ENCODE assay signal across 20 cellular contexts in the genomic region with DNA sequence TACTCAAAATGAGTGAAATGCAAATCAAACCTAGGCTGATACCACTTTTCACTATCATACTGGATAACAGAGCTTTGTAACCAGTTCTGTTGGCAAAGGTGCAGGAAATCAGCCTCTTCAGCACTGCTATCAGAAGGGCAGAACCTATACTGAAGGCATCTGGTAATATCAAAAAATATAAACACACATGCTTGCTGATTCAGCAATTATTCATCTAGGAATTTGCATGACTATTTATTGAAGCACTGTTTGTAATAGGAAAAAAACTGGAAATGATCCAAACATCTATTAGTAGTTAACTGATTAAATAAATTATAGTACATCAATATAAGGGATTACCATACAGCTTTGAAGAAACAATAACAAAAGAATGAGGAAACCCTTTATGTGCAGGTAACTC. TPM values are rescaled to one million over a fixed set of nuclear protein-coding genes. Genes with fewer than 3 reads are reported as not detected.
DNase-seq lines count a peak whose midpoint lies in the region; ATAC-seq, FAIRE-seq and TF ChIP-seq lines count a peak whose summit lies in the region.
"Had no signal": no experiment of that assay in that cellular context is flagged by ENCODE, and none has a peak within 500 bp of the region (broad histone marks: within the 10 kb centered on the region; RNA-seq: fewer than 3 reads in every experiment).

No MANE protein-coding gene starts in this region.

- TF ChIP-seq POLR2A in H54 (IDR thresholded peaks at IDR 0.05; ENCODE audit: low read depth, low read length) (no peak), endothelial cell of umbilical vein (IDR thresholded peaks at IDR 0.05; ENCODE audit: low read depth, low read length) (no peak), gastrocnemius medialis (IDR thresholded peaks at IDR 0.05) (no peak), Peyer's patch (IDR thresholded peaks at IDR 0.05) (no peak)

- H4K20me1 ChIP-seq in PC-9 (ENCODE audit: insufficient read depth) (peaks cover 60% of the 10 kb centered on the region), endothelial cell of umbilical vein (replicated peaks; ENCODE audit: control insufficient read depth, extremely low read depth, insufficient read depth, low read length) (no peaks in the 10 kb centered on the region)

- CTCF ChIA-PET in PC-9 (lab: Charles Lee) (no interaction called here), endothelial cell of umbilical vein (lab: Charles Lee) (interaction anchor here (3.0 kb wide), 1 partner anchor 11 kb away, joined by 16 read pairs; no protein-coding TSS in a partner anchor)

- H3K9me1 ChIP-seq in endothelial cell of umbilical vein (replicated peaks; ENCODE audit: control insufficient read depth, extremely low read depth, insufficient read depth, low read length) = no peaks in the 10 kb centered on the region

- intact Hi-C loops in PC-9 (cut with micrococcal nuclease; ENCODE audit: unreplicated experiment) = no loop called here
- intact Hi-C loops in endothelial cell of umbilical vein (cut with micrococcal nuclease) = no loop called here
- intact Hi-C loops in gastrocnemius medialis (cut with DNase I; ENCODE audit: low total_unique reads) = no loop called here
- intact Hi-C loops in lower lobe of right lung (cut with DNase I) = no loop called here

- H3K36me3 ChIP-seq in PC-9 (ENCODE audit: low read depth) (peaks cover 88% of the 10 kb centered on the region), endothelial cell of umbilical vein (ENCODE audit: control insufficient read depth in 2 of 2, extremely low read depth in 1 of 2, insufficient read depth in 2 of 2, low read length in 2 of 2) (peaks cover 2 to 18% of the 10 kb centered on the region in 2 experiments), gastrocnemius medialis (no peaks in the 10 kb centered on the region), lower lobe of right lung (no peaks in the 10 kb centered on the region), Peyer's patch (no peaks in the 10 kb centered on the region)

- FAIRE-seq in H54 (lab: Jason Lieb, UNC) = peak; percentile 94
- FAIRE-seq in endothelial cell of umbilical vein (lab: Jason Lieb, UNC) = no peak
- FAIRE-seq: GM12891, GM19239 had no signal

- no peak overlapping the region for H2AFZ ChIP-seq in PC-9
- H2AFZ ChIP-seq in endothelial cell of umbilical vein (ENCODE audit: low read depth, low read length) = no peak overlapping the region
- H2AFZ ChIP-seq: GM23338 had no signal

- H3K4me3 ChIP-seq in PC-9 (no peak overlapping the region), endothelial cell of umbilical vein (replicated peaks in 1 of 3; ENCODE audit: insufficient read depth in 1 of 3, low read depth in 1 of 3, low read length in 3 of 3) (no peak overlapping the region), gastrocnemius medialis (no peak overlapping the region), lower lobe of right lung (no peak overlapping the region), Peyer's patch (no peak overlapping the region)
- H3K4me3 ChIP-seq: GM23338 had no signal

- BruUV-seq in PC-9 (replicated peaks; lab: Mats Ljungman, UMichigan) = no TSS peak
- BruUV-seq in endothelial cell of umbilical vein (replicated peaks; lab: Mats Ljungman, UMichigan) = no TSS peak

- peak overlapping the region; percentile 38 for H3K27ac ChIP-seq in PC-9
- peak overlapping the region; percentile 48 for H3K27ac ChIP-seq in endothelial cell of umbilical vein (ENCODE audit: insufficient read depth, low read depth, low read length)
- peak overlapping the region in 3 of 4 donors; percentile 14 to 67 (median 22) for H3K27ac ChIP-seq in gastrocnemius medialis
- no peak overlapping the region for H3K27ac ChIP-seq in lower lobe of right lung
- H3K27ac ChIP-seq in Peyer's patch = no peak overlapping the region

- peaks cover 97% of the 10 kb centered on the region for H3F3A ChIP-seq in PC-9 (ENCODE audit: insufficient read depth, low read depth)

- H3K9me2 ChIP-seq in PC-9 (ENCODE audit: insufficient read depth) = no peaks in the 10 kb centered on the region

- H3K9ac ChIP-seq in endothelial cell of umbilical vein (replicated peaks; ENCODE audit: extremely low read depth, insufficient read depth, low read length) = no peak overlapping the region

- in situ Hi-C loops in gastrocnemius medialis (cut with MboI; ENCODE audit: low sequenced_read_pairs in 4 of 4) = no loop called here

- peaks cover 99% of the 10 kb centered on the region for H3K79me2 ChIP-seq in PC-9 (ENCODE audit: low read depth)
- H3K79me2 ChIP-seq in endothelial cell of umbilical vein (ENCODE audit: control insufficient read depth, insufficient read depth, low read length) = peaks cover 98% of the 10 kb centered on the region

- TF ChIP-seq CTCF in PC-9 (conservative IDR thresholded peaks at IDR 0.05) = no peak
- no peak for TF ChIP-seq CTCF in endothelial cell of umbilical vein (IDR thresholded peaks at IDR 0.05; ENCODE audit: extremely low read depth in 1 of 2, insufficient read depth in 1 of 2, low read depth in 1 of 2, low read length in 2 of 2)
- TF ChIP-seq CTCF in gastrocnemius medialis (IDR thresholded peaks at IDR 0.05 in 4 of 5, conservative IDR thresholded peaks at IDR 0.05 in 1 of 5) = no peak
- TF ChIP-seq CTCF in lower lobe of right lung (IDR thresholded peaks at IDR 0.05) = no peak
- no peak for TF ChIP-seq CTCF in Peyer's patch (IDR thresholded peaks at IDR 0.05)

- H3K4me1 ChIP-seq in PC-9 (replicated peaks; ENCODE audit: insufficient read depth) = peaks cover 33% of the 10 kb centered on the region; the same call in 1 of the 2 replicates
- peaks cover 50% of the 10 kb centered on the region for H3K4me1 ChIP-seq in endothelial cell of umbilical vein (ENCODE audit: control insufficient read depth, extremely low read depth, insufficient read depth, low read length)
- peaks cover 5 to 22% of the 10 kb centered on the region in 2 donors for H3K4me1 ChIP-seq in gastrocnemius medialis
- H3K4me1 ChIP-seq in lower lobe of right lung = peaks cover 26% of the 10 kb centered on the region
- no peaks in the 10 kb centered on the region for H3K4me1 ChIP-seq in Peyer's patch

- H3K9me3 ChIP-seq in PC-9 (ENCODE audit: insufficient read depth, low read depth) (no peaks in the 10 kb centered on the region; the same call in 1 of the 2 replicates), endothelial cell of umbilical vein (replicated peaks; ENCODE audit: control insufficient read depth, insufficient read depth, low read length) (no peaks in the 10 kb centered on the region), gastrocnemius medialis (no peaks in the 10 kb centered on the region), lower lobe of right lung (no peaks in the 10 kb centered on the region), Peyer's patch (no peaks in the 10 kb centered on the region)

- ATAC-seq in gastrocnemius medialis (no peak), lower lobe of right lung (no peak)
- ATAC-seq: GM23338, Right ventricle myocardium inferior had no signal

- POLR2A ChIA-PET in PC-9 (lab: Charles Lee; ENCODE audit: unreplicated experiment) (interaction anchor here (0.7 to 0.9 kb wide), 2 partner anchors 22 to 621 kb away, joined by 3 read pairs; partner anchors contain the start of gene ARHGAP29), endothelial cell of umbilical vein (lab: Charles Lee) (no interaction called here)

- H3K4me2 ChIP-seq in PC-9 (no peak overlapping the region), endothelial cell of umbilical vein (ENCODE audit: insufficient read depth, low read length) (peak overlapping the region; percentile 10)
- H3K4me2 ChIP-seq: GM23338 had no signal

- dilution Hi-C loops in endothelial cell of umbilical vein (cut with MboI; ENCODE audit: extremely low pct_ligation_motif_present, low sequenced_read_pairs) = no loop called here

- DNase-seq in H54 (ENCODE audit: insufficient read length, low spot score) (no peak), PC-9 (no peak), endothelial cell of umbilical vein (ENCODE audit: low read depth, low spot score) (peak; percentile 45), gastrocnemius medialis (no peak), NCI-H1105 treated with DMSO at 0.1 percent for 48 hours (lab: John Stamatoyannopoulos, UW) (no peak), lower lobe of right lung (no peak), Peyer's patch (no peak)
- DNase-seq: ACHN; CD8-positive, alpha-beta memory T cell; DMS53; EL; KG1; NCI-H1417 treated with DMSO at 0.1 percent for 48 hours; NCI-H1930; NCI-H345; NCI-H526 had no signal

- H3K27me3 ChIP-seq in PC-9 (ENCODE audit: insufficient read depth, low read depth) (no peaks in the 10 kb centered on the region), endothelial cell of umbilical vein (ENCODE audit: control insufficient read depth in 2 of 2, insufficient read depth in 2 of 2, low read length in 2 of 2) (no peaks in the 10 kb centered on the region), gastrocnemius medialis (no peaks in the 10 kb centered on the region), lower lobe of right lung (ENCODE audit: low read depth) (no peaks in the 10 kb centered on the region), Peyer's patch (no peaks in the 10 kb centered on the region)

TF ChIP-seq in endothelial cell of umbilical vein, 7 proteins besides CTCF, POLR2A, EP300 and RAD21 (continues in another document):
- TF ChIP-seq JUN (IDR thresholded peaks at IDR 0.05; ENCODE audit: borderline replicate concordance, insufficient read depth, insufficient read length, low read depth) (no peak), POLR2AphosphoS5 (IDR thresholded peaks at IDR 0.05; ENCODE audit: insufficient read depth, low read depth, low read length) (no peak), GATA2 (IDR thresholded peaks at IDR 0.05; ENCODE audit: insufficient read depth, insufficient read length, low read depth, low read length) (no peak), EZH2 (IDR thresholded peaks at IDR 0.05; ENCODE audit: borderline replicate concordance, low read depth, low read length, severe bottlenecking) (no peak), MYC (IDR thresholded peaks at IDR 0.05; ENCODE audit: low read depth, low read length) (no peak)
- TF ChIP-seq, protein P1, sequence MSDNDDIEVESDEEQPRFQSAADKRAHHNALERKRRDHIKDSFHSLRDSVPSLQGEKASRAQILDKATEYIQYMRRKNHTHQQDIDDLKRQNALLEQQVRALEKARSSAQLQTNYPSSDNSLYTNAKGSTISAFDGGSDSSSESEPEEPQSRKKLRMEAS (IDR thresholded peaks at IDR 0.05; ENCODE audit: insufficient read depth, insufficient read length) = no peak

RNA-seq across cellular contexts. Expression of gene ARHGAP29, which starts 21.4 kb away (rescaled TPM):
- 123 and 137 TPM in 2 replicates for total RNA-seq in PC-9 (2021)
- total RNA-seq in endothelial cell of umbilical vein = 199 and 215 TPM in 2 replicates
- 47.2 and 56.3 TPM in 2 replicates for polyA plus RNA-seq in endothelial cell of umbilical vein
- polyA plus RNA-seq in endothelial cell of umbilical vein (2011; cell fraction: cytosol; rRNA removed) = 59.2 and 63.7 TPM in 2 replicates
- polyA plus RNA-seq in endothelial cell of umbilical vein (2011; cell fraction: nucleus; rRNA removed) = 194 and 251 TPM in 2 replicates
- 93.5 and 141 TPM in 2 replicates for polyA plus RNA-seq in endothelial cell of umbilical vein (2012)
- 189 and 190 TPM in 2 replicates for polyA minus RNA-seq in endothelial cell of umbilical vein
- polyA minus RNA-seq in endothelial cell of umbilical vein (2011; cell fraction: cytosol; rRNA and poly(A)+ RNA removed) = 2.3 TPM
- polyA minus RNA-seq in endothelial cell of umbilical vein (2011; cell fraction: nucleus; rRNA and poly(A)+ RNA removed) = 458 and 651 TPM in 2 replicates
- total RNA-seq in gastrocnemius medialis = 10 to 100 TPM in 3 of 4 donors, 1 to 10 TPM in 1; 10.0 to 13.5 (median 11.6) TPM
- 63.8 TPM for total RNA-seq in lower lobe of right lung
- 10 to 100 TPM in 1 of 4 donors, 1 to 10 TPM in 3; 4.9 to 29.7 (median 8.7) TPM for total RNA-seq in Peyer's patch
- total RNA-seq: CD8-positive, alpha-beta memory T cell had no signal
- polyA plus RNA-seq: CD8-positive, alpha-beta memory T cell had no signal

Comparison
In these comparisons a context has a peak if more than half of its experiments do, and no peak if none do; other contexts are left out.
1. H3K27ac ChIP-seq: peak in PC-9 (single experiment), endothelial cell of umbilical vein (single experiment) and gastrocnemius medialis (3 of 4); none in lower lobe of right lung (single experiment) and Peyer's patch (0 of 4).